18 cellular contexts compared by ENCODE assay signal in genomic region chr9:95927288-95928004, GRCh38.
"Had no signal": no experiment of that assay in that cellular context is flagged by ENCODE, and none has a peak within 500 bp of the region (broad histone marks: within the 10 kb centered on the region; RNA-seq: fewer than 3 reads in every experiment).

No MANE protein-coding gene starts in this region.

- ATAC-seq: esophagus mucosa, gastrocnemius medialis, left lobe of liver, natural killer cell, right cardiac atrium had no signal

- H3K27ac Mint-ChIP-seq: natural killer cell, progenitor cell of endocrine pancreas had no signal

- H3K4me3 ChIP-seq: dorsolateral prefrontal cortex, gastrocnemius medialis, smooth muscle cell, upper lobe of left lung, uterus had no signal

- DNase-seq: cortex of kidney; dorsolateral prefrontal cortex; effector CD8-positive, alpha-beta T cell; gastrocnemius medialis; glutamatergic neuron; islet precursor cell; mammary epithelial cell; natural killer cell; right cardiac atrium; stimulated activated CD4-positive, alpha-beta T cell treated with anti-CD3 and anti-CD28 coated beads, Interleukin-2, amount 100 ng/mL, for 48 hours; stimulated activated naive CD4-positive, alpha-beta T cell treated with Interleukin-2 at 50 U/mL for 16 hours; upper lobe of left lung; uterus had no signal

- H3K4me1 ChIP-seq: gastrocnemius medialis, upper lobe of left lung, uterus had no signal

- H3K4me3 Mint-ChIP-seq: natural killer cell, neural crest cell had no signal

- H3K27me3 ChIP-seq: dorsolateral prefrontal cortex, gastrocnemius medialis, upper lobe of left lung, uterus had no signal

- H3K4me1 Mint-ChIP-seq: natural killer cell had no signal

- H3K27me3 Mint-ChIP-seq: progenitor cell of endocrine pancreas had no signal

- H3K9me3 ChIP-seq: gastrocnemius medialis, upper lobe of left lung, uterus had no signal

- H3K27ac ChIP-seq: gastrocnemius medialis, upper lobe of left lung, uterus had no signal

- H3K9me3 Mint-ChIP-seq: natural killer cell, neural crest cell had no signal
